Comparison of ENCODE assay signal across 10 cellular contexts in genomic region chr10:79403441-79404230, GRCh38. TPM values are rescaled to one million over a fixed set of nuclear protein-coding genes. Genes with fewer than 3 reads are reported as not detected.
A peak's percentile ranks its signal among the peaks of the same experiment; 100 is the strongest.
DNase-seq lines count a peak whose midpoint lies in the region; TF ChIP-seq lines count a peak whose summit lies in the region.
"Had no signal": no experiment of that assay in that cellular context is flagged by ENCODE, and none has a peak within 500 bp of the region (broad histone marks: within the 10 kb centered on the region; RNA-seq: fewer than 3 reads in every experiment).

No MANE protein-coding gene starts in this region.

- H3K27me3 ChIP-seq in GM23248 (replicated peaks; ENCODE audit: insufficient read depth) (no peaks in the 10 kb centered on the region), MM.1S (replicated peaks; ENCODE audit: insufficient read depth, low read length) (no peaks in the 10 kb centered on the region)

- no peak overlapping the region for H3K4me3 Mint-ChIP-seq in T-helper 2 cell treated with Interferon-gamma antibody and Interleukin-4, amounts not matched to agents 5 μg/mL and 100 μg/mL, for 36 hours

- peaks cover 56% of the 10 kb centered on the region for H3K79me2 ChIP-seq in GM23248 (ENCODE audit: insufficient read depth)
- H3K79me2 ChIP-seq in MM.1S (ENCODE audit: low read length): no peaks in the 10 kb centered on the region

- H3K9ac ChIP-seq in GM23248 (peak overlapping the region; percentile 54), MM.1S (ENCODE audit: low read length) (no peak overlapping the region)

- WGBS in GM23248 (ENCODE audit: low coverage in 1 of 2, low lambda C conversion rate in 2 of 2, missing lambda C conversion rate in 2 of 2), 2 experiments: 64 to 75% methylated on average over 17 to 23 of the region's 23 CpGs

- DNase-seq in GM23248: no peak
- DNase-seq in caudate nucleus (lab: John Stamatoyannopoulos, UW): peak in 47 of 61 donors; percentile 43 to 85 (median 73)
- peak; percentile 94 for DNase-seq in putamen (ENCODE audit: low spot score)
- no peak for DNase-seq in dedifferentiated amniotic fluid mesenchymal stem cell (ENCODE audit: extremely low spot score)
- no peak for DNase-seq in T-helper 2 cell treated with Interferon-gamma antibody and Interleukin-4, amounts not matched to agents 5 μg/mL and 100 μg/mL, for 36 hours (ENCODE audit: low spot score)
- no peak for DNase-seq in NCI-H510A (lab: John Stamatoyannopoulos, UW)
- no peak for DNase-seq in MM.1S
- DNase-seq: DND-41; stimulated activated CD4-positive, alpha-beta T cell treated with anti-CD3 and anti-CD28 coated beads, Interleukin-4, amount 100 ng/mL, for 24 hours had no signal

- peaks cover 43% of the 10 kb centered on the region for H3F3A ChIP-seq in GM23248 (ENCODE audit: insufficient read depth)
- no peaks in the 10 kb centered on the region for H3F3A ChIP-seq in MM.1S (ENCODE audit: insufficient read depth, low read length)

- in situ Hi-C loops in GM23248 (cut with MboI): no loop called here

- peak overlapping the region; percentile 23; the same call in 1 of the 2 replicates for H3K4me3 ChIP-seq in GM23248
- peak overlapping the region; percentile 12; the same call in 1 of the 2 replicates for H3K4me3 ChIP-seq in iPS-18c (ENCODE audit: insufficient read depth, low read depth, low read length)
- no peak overlapping the region for H3K4me3 ChIP-seq in MM.1S (ENCODE audit: low read length)

- H3K27ac ChIP-seq in GM23248: peak overlapping the region; percentile 57
- peak overlapping the region; percentile 98 for H3K27ac ChIP-seq in caudate nucleus (ENCODE audit: low read depth, low read length)
- H3K27ac ChIP-seq in MM.1S (ENCODE audit: low read length): no peak overlapping the region

- no peak for TF ChIP-seq CTCF in MM.1S (IDR thresholded peaks at IDR 0.05; ENCODE audit: low read length)

- H2AFZ ChIP-seq in GM23248 (no peak overlapping the region), MM.1S (ENCODE audit: low read length) (no peak overlapping the region)

- H3K4me2 ChIP-seq in GM23248 (ENCODE audit: unreplicated experiment) (peak overlapping the region; percentile 51), MM.1S (ENCODE audit: low read depth, low read length) (no peak overlapping the region)

- H3K36me3 ChIP-seq in GM23248 (ENCODE audit: low read depth): 0 out of 2 replicates have a peak, but pooled peaks cover 3% of the 10 kb centered on the region
- H3K36me3 ChIP-seq in MM.1S (replicated peaks; ENCODE audit: insufficient read depth, low read length): no peaks in the 10 kb centered on the region

- H3K9me2 ChIP-seq in GM23248 (ENCODE audit: insufficient read depth): no peaks in the 10 kb centered on the region
- H3K9me2 ChIP-seq in MM.1S (replicated peaks; ENCODE audit: insufficient read depth, low read length): no peaks in the 10 kb centered on the region

- H3K4me1 Mint-ChIP-seq in T-helper 2 cell treated with Interferon-gamma antibody and Interleukin-4, amounts not matched to agents 5 μg/mL and 100 μg/mL, for 36 hours (ENCODE audit: low read depth): no peaks in the 10 kb centered on the region

- H3K9me3 ChIP-seq in GM23248 (ENCODE audit: low read depth): no peaks in the 10 kb centered on the region
- no peaks in the 10 kb centered on the region for H3K9me3 ChIP-seq in iPS-18c (ENCODE audit: control insufficient read depth, insufficient read depth, low read length)
- no peaks in the 10 kb centered on the region for H3K9me3 ChIP-seq in MM.1S (replicated peaks; ENCODE audit: insufficient read depth, low read length)

- no peaks in the 10 kb centered on the region for H3K9me3 Mint-ChIP-seq in T-helper 2 cell treated with Interferon-gamma antibody and Interleukin-4, amounts not matched to agents 5 μg/mL and 100 μg/mL, for 36 hours

- H3K4me1 ChIP-seq in GM23248 (ENCODE audit: insufficient read depth) (peaks cover 84% of the 10 kb centered on the region), MM.1S (ENCODE audit: low read length) (peaks cover 10% of the 10 kb centered on the region)

- H3K27ac Mint-ChIP-seq in T-helper 2 cell treated with Interferon-gamma antibody and Interleukin-4, amounts not matched to agents 5 μg/mL and 100 μg/mL, for 36 hours: no peak overlapping the region

- H4K20me1 ChIP-seq in GM23248 (ENCODE audit: insufficient read depth): no peaks in the 10 kb centered on the region
- no peaks in the 10 kb centered on the region for H4K20me1 ChIP-seq in MM.1S (ENCODE audit: insufficient read depth, low read length)

- no peaks in the 10 kb centered on the region for H3K36me3 Mint-ChIP-seq in T-helper 2 cell treated with Interferon-gamma antibody and Interleukin-4, amounts not matched to agents 5 μg/mL and 100 μg/mL, for 36 hours (ENCODE audit: low read depth)

- H3K27me3 Mint-ChIP-seq in T-helper 2 cell treated with Interferon-gamma antibody and Interleukin-4, amounts not matched to agents 5 μg/mL and 100 μg/mL, for 36 hours (ENCODE audit: low read depth): no peaks in the 10 kb centered on the region

RNA-seq across cellular contexts. Expression of gene ZCCHC24, which starts 41.8 kb away (rescaled TPM):
- total RNA-seq in GM23248 (2014; rRNA removed; shearing (Covaris generic)): 30.3 and 34.0 TPM in 2 replicates
- polyA plus RNA-seq in GM23248 (2016; fragmentation: Nextera tagmentation; extraction: Ambion mirVana): 29.3 and 30.4 TPM in 2 replicates

RNA-seq across cellular contexts. Expression of gene PPIF, which starts 56.4 kb away (rescaled TPM):
- 18.7 and 24.6 TPM in 2 replicates for total RNA-seq in GM23248 (2014; rRNA removed; shearing (Covaris generic))
- polyA plus RNA-seq in GM23248 (2016; fragmentation: Nextera tagmentation; extraction: Ambion mirVana): 45.5 and 50.8 TPM in 2 replicates

Comparison
In these comparisons a context has a peak if more than half of its experiments do, and no peak if none do; other contexts are left out.
1. DNase-seq: peak in caudate nucleus (47 of 61) and putamen (single experiment); none in GM23248 (single experiment), dedifferentiated amniotic fluid mesenchymal stem cell (single experiment), T-helper 2 cell treated with Interferon-gamma antibody and Interleukin-4, amounts not matched to agents 5 μg/mL and 100 μg/mL, for 36 hours (single experiment), NCI-H510A (single experiment) and MM.1S (single experiment).